29 cellular contexts compared by ENCODE assay signal in genomic region chr12:15196678-15197267, GRCh38. TPM values are rescaled to one million over a fixed set of nuclear protein-coding genes. Genes with fewer than 3 reads are reported as not detected.
DNase-seq lines count a peak whose midpoint lies in the region; ATAC-seq and TF ChIP-seq lines count a peak whose summit lies in the region.
"Had no signal": no experiment of that assay in that cellular context is flagged by ENCODE, and none has a peak within 500 bp of the region (broad histone marks: within the 10 kb centered on the region; RNA-seq: fewer than 3 reads in every experiment).

No MANE protein-coding gene starts in this region.

- intact Hi-C loops in esophagus squamous epithelium (cut with DNase I) (no loop called here), sciatic nerve (cut with DNase I) (no loop called here)

- H3K27ac Mint-ChIP-seq in stimulated activated naive CD8-positive, alpha-beta T cell treated with anti-CD3 and anti-CD28 coated beads, Interleukin-15, amount 100 ng/mL, for 72 hours: no peak overlapping the region
- H3K27ac Mint-ChIP-seq: H9; stimulated activated memory B cell treated with anti-CD40 and anti-IgM and Interleukin-4, amounts not matched to agents 10 μg/mL and 1 μg/mL and 100 μg/mL, for 72 hours; type B pancreatic cell had no signal

- DNase-seq in GM12865 (ENCODE audit: low read depth): peak; percentile 3
- no peak for DNase-seq in esophagus squamous epithelium (lab: John Stamatoyannopoulos, UW)
- no peak for DNase-seq in sciatic nerve (ENCODE audit: low spot score)
- no peak for DNase-seq in stimulated activated naive CD8-positive, alpha-beta T cell treated with anti-CD3 and anti-CD28 coated beads, Interleukin-15, amount 100 ng/mL, for 72 hours
- no peak for DNase-seq in AG08396 (ENCODE audit: low spot score)
- DNase-seq: activated CD8-positive, alpha-beta memory T cell treated with anti-CD3 and anti-CD28 coated beads for 24 hours; activated naive CD4-positive, alpha-beta T cell; activated T-cell treated with anti-CD3 and anti-CD28 coated beads, Interleukin-2, amount 50 U/mL, for 4 hours; amniotic stem cell; central memory CD4-positive, alpha-beta T cell; COR-L47; DMS79 treated with DMSO at 0.1 percent for 48 hours; dorsolateral prefrontal cortex; H9; NCI-H2081 treated with DMSO at 0.1 percent for 48 hours; NCI-H446; small intestine; T-helper 1 cell had no signal

- H3K4me1 ChIP-seq in esophagus squamous epithelium: peaks cover 8 to 58% (median 26%) of the 10 kb centered on the region in 3 donors
- H3K4me1 ChIP-seq: BLaER1, SJSA1 had no signal

- no peak overlapping the region for H3K4me3 Mint-ChIP-seq in stimulated activated naive CD8-positive, alpha-beta T cell treated with anti-CD3 and anti-CD28 coated beads, Interleukin-15, amount 100 ng/mL, for 72 hours
- H3K4me3 Mint-ChIP-seq: activated T-cell treated with anti-CD3 and anti-CD28 coated beads, Interleukin-2, amount 50 U/mL, for 4 hours; H9; neural crest cell; stimulated activated memory B cell treated with anti-CD40 and anti-IgM and Interleukin-4, amounts not matched to agents 10 μg/mL and 1 μg/mL and 100 μg/mL, for 72 hours; type B pancreatic cell had no signal

- ATAC-seq in HG03280 (IDR thresholded peaks at IDR 0.05; ENCODE audit: unreplicated experiment) (peak; percentile 66), sciatic nerve (peak; percentile 51), GM21423 (IDR thresholded peaks at IDR 0.05; ENCODE audit: unreplicated experiment) (no peak), HG02588 (IDR thresholded peaks at IDR 0.05; ENCODE audit: unreplicated experiment) (no peak)
- no peak for ATAC-seq in stimulated activated naive CD8-positive, alpha-beta T cell treated with anti-CD3 and anti-CD28 coated beads, Interleukin-15, amount 100 ng/mL, for 72 hours
- ATAC-seq: activated T-cell treated with anti-CD3 and anti-CD28 coated beads, Interleukin-2, amount 50 U/mL, for 4 hours; stimulated activated memory B cell treated with anti-CD40 and anti-IgM and Interleukin-4, amounts not matched to agents 10 μg/mL and 1 μg/mL and 100 μg/mL, for 72 hours had no signal

- WGBS in esophagus squamous epithelium, 2 donors: 69 to 72% methylated on average over 3 of the region's 3 CpGs

- H3K27ac ChIP-seq in esophagus squamous epithelium: peak overlapping the region in 3 of 4 donors; percentile 34 to 61 (median 35)
- H3K27ac ChIP-seq: BLaER1, dorsolateral prefrontal cortex, prostate gland, SJSA1 had no signal

- no peaks in the 10 kb centered on the region for H3K27me3 ChIP-seq in esophagus squamous epithelium
- H3K27me3 ChIP-seq: BLaER1, dorsolateral prefrontal cortex, SJSA1 had no signal

- TF ChIP-seq CTCF in GM12865 (IDR thresholded peaks at IDR 0.05; ENCODE audit: insufficient read depth, low read depth, low read length, missing control alignments): no peak
- TF ChIP-seq CTCF in esophagus squamous epithelium (IDR thresholded peaks at IDR 0.05): no peak

- no peaks in the 10 kb centered on the region for H3K9me3 Mint-ChIP-seq in stimulated activated naive CD8-positive, alpha-beta T cell treated with anti-CD3 and anti-CD28 coated beads, Interleukin-15, amount 100 ng/mL, for 72 hours
- H3K9me3 Mint-ChIP-seq: activated T-cell treated with anti-CD3 and anti-CD28 coated beads, Interleukin-2, amount 50 U/mL, for 4 hours; H9; stimulated activated memory B cell treated with anti-CD40 and anti-IgM and Interleukin-4, amounts not matched to agents 10 μg/mL and 1 μg/mL and 100 μg/mL, for 72 hours had no signal

- peaks cover 14% of the 10 kb centered on the region for H3K27me3 Mint-ChIP-seq in stimulated activated naive CD8-positive, alpha-beta T cell treated with anti-CD3 and anti-CD28 coated beads, Interleukin-15, amount 100 ng/mL, for 72 hours
- H3K27me3 Mint-ChIP-seq: type B pancreatic cell had no signal

- no peaks in the 10 kb centered on the region for H3K9me3 ChIP-seq in esophagus squamous epithelium
- H3K9me3 ChIP-seq: BLaER1, prostate gland, SJSA1 had no signal

- H3K4me1 Mint-ChIP-seq in stimulated activated naive CD8-positive, alpha-beta T cell treated with anti-CD3 and anti-CD28 coated beads, Interleukin-15, amount 100 ng/mL, for 72 hours: no peaks in the 10 kb centered on the region
- H3K4me1 Mint-ChIP-seq: H9; stimulated activated memory B cell treated with anti-CD40 and anti-IgM and Interleukin-4, amounts not matched to agents 10 μg/mL and 1 μg/mL and 100 μg/mL, for 72 hours had no signal

- H3K36me3 ChIP-seq in esophagus squamous epithelium: no peaks in the 10 kb centered on the region
- H3K36me3 ChIP-seq: BLaER1, prostate gland, SJSA1 had no signal

- H3K4me3 ChIP-seq in GM12865 (ENCODE audit: low read depth, low read length) (no peak overlapping the region), esophagus squamous epithelium (no peak overlapping the region)
- H3K4me3 ChIP-seq: BLaER1, dorsolateral prefrontal cortex, prostate gland, SJSA1 had no signal

- TF ChIP-seq POLR2A in esophagus squamous epithelium (IDR thresholded peaks at IDR 0.05): no peak

RNA-seq across cellular contexts. Expression of gene RERG, which starts 24.4 kb away (rescaled TPM):
- total RNA-seq in esophagus squamous epithelium (10 to 100 TPM in 2 of 4 donors, 1 to 10 TPM in 2; 1.4 to 15.1 (median 7.0) TPM), sciatic nerve (21.9 TPM)
- total RNA-seq: A673, endothelial cell of umbilical vein, H9, SJSA1 had no signal

Comparison
In these comparisons a context has a peak if more than half of its experiments do, and no peak if none do; other contexts are left out.
1. ATAC-seq: peak in HG03280 (single experiment) and sciatic nerve (single experiment); none in GM21423 (single experiment), stimulated activated naive CD8-positive, alpha-beta T cell treated with anti-CD3 and anti-CD28 coated beads, Interleukin-15, amount 100 ng/mL, for 72 hours (single experiment) and HG02588 (single experiment).